Comparison of ENCODE assay signal across 7 cellular contexts in the genomic region with DNA sequence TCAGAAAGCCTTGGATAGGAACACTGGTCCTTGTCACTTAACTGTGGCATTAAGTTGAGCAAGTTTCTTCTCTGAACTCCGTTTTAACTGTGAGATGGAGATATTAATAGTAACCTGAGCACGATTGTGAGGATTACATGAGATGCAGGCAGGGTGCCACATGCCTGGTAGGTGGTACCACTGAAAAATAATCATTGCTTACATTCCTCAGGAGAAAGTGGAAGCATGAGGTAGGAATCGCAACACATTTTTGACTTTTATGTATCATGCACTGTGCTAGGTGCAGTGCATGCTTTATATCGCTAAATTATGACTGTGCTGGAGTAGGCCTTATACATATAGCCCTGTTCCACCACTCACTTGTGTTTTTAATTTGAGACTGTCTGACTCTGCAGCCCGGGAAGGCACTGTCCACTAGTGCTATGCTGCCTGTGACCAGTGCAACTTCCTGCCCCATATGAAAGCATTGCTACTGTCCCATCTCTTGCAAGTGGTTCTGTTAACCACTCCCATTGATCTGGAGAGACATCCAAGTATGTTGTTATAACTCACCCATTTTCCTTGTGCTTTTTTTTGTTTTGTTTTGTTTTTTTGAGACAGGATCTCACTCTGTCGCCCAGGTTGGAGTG. TPM values are rescaled to one million over a fixed set of nuclear protein-coding genes. Genes with fewer than 3 reads are reported as not detected.
DNase-seq lines count a peak whose midpoint lies in the region; ATAC-seq, FAIRE-seq and TF ChIP-seq lines count a peak whose summit lies in the region.

No MANE protein-coding gene starts in this region.

- no peak for TF ChIP-seq CTCF in stomach (IDR thresholded peaks at IDR 0.05)

- H3K4me1 ChIP-seq in HUES64 (ENCODE audit: insufficient read depth, low read length) (peaks cover 6% of the 10 kb centered on the region; the same call in 1 of the 2 replicates), stomach (peaks cover 19 to 43% (median 34%) of the 10 kb centered on the region in 4 donors)

- TF ChIP-seq POLR2A in stomach (IDR thresholded peaks at IDR 0.05), result no peak

- DNase-seq in stomach (no peak), HTR-8/SVneo (ENCODE audit: insufficient read length, low spot score) (no peak), RPMI8226 (no peak)

- H3K27me3 ChIP-seq in HUES64 (ENCODE audit: insufficient read depth, low read length) (no peaks in the 10 kb centered on the region), stomach (no peaks in the 10 kb centered on the region)

- H3K27ac ChIP-seq in HUES64 (ENCODE audit: low read depth, low read length) (no peak overlapping the region), stomach (peak overlapping the region; percentile 89 to 92 (median 91))

- H3K4me1 Mint-ChIP-seq in activated naive CD8-positive, alpha-beta T cell (ENCODE audit: low read depth), result peaks cover 36% of the 10 kb centered on the region

- no peaks in the 10 kb centered on the region for H3K9me3 ChIP-seq in HUES64 (ENCODE audit: insufficient read depth, low read depth, low read length)
- no peaks in the 10 kb centered on the region for H3K9me3 ChIP-seq in iPS-18c (ENCODE audit: control insufficient read depth, insufficient read depth, low read length)
- no peaks in the 10 kb centered on the region for H3K9me3 ChIP-seq in stomach

- 73% methylated on average over 6 of the region's 6 CpGs for WGBS in HUES64
- 26 to 44% (median 30%) methylated on average over 6 of the region's 6 CpGs for WGBS in stomach, 5 donors

- no peak for ATAC-seq in HG03432 (IDR thresholded peaks at IDR 0.05; ENCODE audit: unreplicated experiment)

- intact Hi-C loops in stomach (cut with DNase I; ENCODE audit: low total_unique reads), result no loop called here

- peak overlapping the region; percentile 99 for H3K27ac Mint-ChIP-seq in activated naive CD8-positive, alpha-beta T cell

- H3K36me3 ChIP-seq in HUES64 (ENCODE audit: insufficient read depth, low read length) (peaks cover 14% of the 10 kb centered on the region), stomach (peaks cover 12 to 33% (median 26%) of the 10 kb centered on the region in 4 donors)

- FAIRE-seq in HTR-8/SVneo (lab: Jason Lieb, UNC), result no peak

- H3K4me3 ChIP-seq in HUES64 (ENCODE audit: low read length) (peak overlapping the region; percentile 84), iPS-18c (ENCODE audit: insufficient read depth, low read depth, low read length) (peak overlapping the region; percentile 90), stomach (peak overlapping the region; percentile 73 to 93 (median 81))

- H3K4me3 Mint-ChIP-seq in activated naive CD8-positive, alpha-beta T cell, result peak overlapping the region; percentile 100

- TF ChIP-seq EP300 in stomach (IDR thresholded peaks at IDR 0.05), result no peak

- no peaks in the 10 kb centered on the region for H3K9me3 Mint-ChIP-seq in activated naive CD8-positive, alpha-beta T cell (ENCODE audit: low read depth)

- H3K36me3 Mint-ChIP-seq in activated naive CD8-positive, alpha-beta T cell, result peaks cover 4% of the 10 kb centered on the region

- H3K27me3 Mint-ChIP-seq in activated naive CD8-positive, alpha-beta T cell, result no peaks in the 10 kb centered on the region

- H3K9ac ChIP-seq in HUES64 (ENCODE audit: low read depth, low read length), result peak overlapping the region; percentile 84

RNA-seq across cellular contexts. Expression of a gene that starts 1.0 kb away (rescaled TPM):
- 135 TPM for polyA plus RNA-seq in HUES64 (2013, experiment 1 of 2)
- 129 TPM for polyA plus RNA-seq in HUES64 (2013, experiment 2 of 2)
- total RNA-seq in stomach, result 100 to 1,000 TPM in 1 of 5 donors, 10 to 100 TPM in 3, 1 to 10 TPM in 1; 2.0 to 136 (median 49.6) TPM
- 100 to 1,000 TPM; 248 to 307 (median 293) TPM for polyA plus RNA-seq in stomach

RNA-seq across cellular contexts. Expression of a gene that starts 1.4 kb away (rescaled TPM):
- polyA plus RNA-seq in HUES64 (2013, experiment 1 of 2), result 15.0 TPM
- 16.5 TPM for polyA plus RNA-seq in HUES64 (2013, experiment 2 of 2)
- 10 to 100 TPM in 2 of 5 donors, 1 to 10 TPM in 2, under 1 TPM in 1; 0.58 to 19.0 (median 5.3) TPM for total RNA-seq in stomach
- 10 to 100 TPM; 30.3 to 37.9 (median 37.7) TPM for polyA plus RNA-seq in stomach

RNA-seq across cellular contexts. Expression of a gene that starts 48.4 kb away (rescaled TPM):
- polyA plus RNA-seq in HUES64 (2013, experiment 1 of 2), result 0.85 TPM
- 0.76 TPM for polyA plus RNA-seq in HUES64 (2013, experiment 2 of 2)
- total RNA-seq in stomach, result not detected
- under 1 TPM in 2 of 3 donors, not detected in 1; 0.12 to 0.35 TPM for polyA plus RNA-seq in stomach
